ENCODE assay signal across 8 cellular contexts in genomic region chr7:139133335-139134139, GRCh38. TPM values are rescaled to one million over a fixed set of nuclear protein-coding genes. Genes with fewer than 3 reads are reported as not detected.
A peak's percentile ranks its signal among the peaks of the same experiment; 100 is the strongest.
DNase-seq lines count a peak whose midpoint lies in the region; ATAC-seq and TF ChIP-seq lines count a peak whose summit lies in the region.

No MANE protein-coding gene starts in this region.

- in situ Hi-C loops in T47D (cut with HindIII; ENCODE audit: low pct_unique_long_range_greater_than_20kb, low sequenced_read_pairs): no loop called here

- H3K27ac ChIP-seq in ACC112 (ENCODE audit: low read depth, low read length): peak overlapping the region; percentile 37
- peak overlapping the region; percentile 77 for H3K27ac ChIP-seq in VCaP
- peak overlapping the region; percentile 25 for H3K27ac ChIP-seq in skeletal muscle tissue (ENCODE audit: low read depth, low read length)

- H3K27me3 ChIP-seq in ACC112 (ENCODE audit: insufficient read depth, low read length) (peaks cover under 1% of the 10 kb centered on the region; the same call in 1 of the 2 replicates), skeletal muscle tissue (ENCODE audit: control insufficient read depth in 3 of 3, insufficient read depth in 3 of 3, low read length in 3 of 3) (no peaks in the 10 kb centered on the region)

- DNase-seq in NCI-H2171 (lab: John Stamatoyannopoulos, UW) (peak; percentile 85), T47D (ENCODE audit: low read depth in 1 of 2, low spot score in 1 of 2) (peak; percentile 41 to 88), iPS-NIHi11 (ENCODE audit: low spot score) (peak; percentile 91)

- no peaks in the 10 kb centered on the region for H3K9me3 ChIP-seq in skeletal muscle tissue (ENCODE audit: control insufficient read depth in 3 of 3, low read length in 3 of 3)

- peak overlapping the region; percentile 95 for H2AFZ ChIP-seq in ACC112 (ENCODE audit: low read length, unreplicated experiment)

- H3K36me3 ChIP-seq in ACC112 (ENCODE audit: insufficient read depth, low read length) (no peaks in the 10 kb centered on the region), skeletal muscle tissue (ENCODE audit: control insufficient read depth in 3 of 3, insufficient read depth in 3 of 3, low read length in 3 of 3) (peaks cover 0 to 4% (median 0%) of the 10 kb centered on the region in 3 donors)

- H3K4me1 ChIP-seq in ACC112 (ENCODE audit: control insufficient read depth, insufficient read depth, low read length, unreplicated experiment) (peaks cover 4% of the 10 kb centered on the region), skeletal muscle tissue (ENCODE audit: control insufficient read depth in 3 of 3, insufficient read depth in 3 of 3, low read length in 3 of 3) (peaks cover 3 to 10% (median 4%) of the 10 kb centered on the region in 3 donors)

- peak; percentile 89 for ATAC-seq in GM18861 (IDR thresholded peaks at IDR 0.05; ENCODE audit: unreplicated experiment)
- ATAC-seq in HG03066 (IDR thresholded peaks at IDR 0.05; ENCODE audit: low read depth, unreplicated experiment): peak; percentile 94

- H3K9ac ChIP-seq in skeletal muscle tissue (ENCODE audit: low read depth in 1 of 3, low read length in 3 of 3): peak overlapping the region; percentile 77 to 87 (median 77)

- TF ChIP-seq CTCF in VCaP (conservative IDR thresholded peaks at IDR 0.05): no peak

- H3K4me3 ChIP-seq in ACC112 (ENCODE audit: low read depth, low read length) (peak overlapping the region; percentile 91), skeletal muscle tissue (ENCODE audit: low read length in 3 of 3) (peak overlapping the region; percentile 94 to 95 (median 94))

- no peaks in the 10 kb centered on the region for H3K79me2 ChIP-seq in ACC112 (ENCODE audit: control insufficient read depth, insufficient read depth, low read length, unreplicated experiment)

RNA-seq across cellular contexts. Expression of gene ZC3HAV1, which starts 24.0 kb away (rescaled TPM):
- 18.8 TPM for total RNA-seq in skeletal muscle tissue

Comparison
In these comparisons a context has a peak if more than half of its experiments do, and no peak if none do; other contexts are left out.
1. Peak in every context shown above with its lines: DNase-seq, ATAC-seq, H3K4me3 ChIP-seq and H3K27ac ChIP-seq.
2. H3K27ac ChIP-seq: peak in every context shown above with its lines; median percentile 77 in VCaP; 37 in ACC112; 25 in skeletal muscle tissue.